In genomic region chr4:147683717-147684700, GRCh38 we compare ENCODE assay signal across 8 cellular contexts. TPM values are rescaled to one million over a fixed set of nuclear protein-coding genes. Genes with fewer than 3 reads are reported as not detected.
DNase-seq lines count a peak whose midpoint lies in the region; ATAC-seq and TF ChIP-seq lines count a peak whose summit lies in the region.

Gene PRMT9, minus strand, starts transcription at chr4:147684163. Its CDS starts 176 bp downstream, at chr4:147683987.

- no peak for TF ChIP-seq CTCF in GM13976 (IDR thresholded peaks at IDR 0.05; ENCODE audit: borderline replicate concordance, control extremely low read depth, extremely low read depth, insufficient read depth, missing control alignments)
- no peak for TF ChIP-seq CTCF in prostate gland (IDR thresholded peaks at IDR 0.05)

- DNase-seq in GM13976 (ENCODE audit: low spot score) (peak; percentile 97), NCI-H1417 (lab: John Stamatoyannopoulos, UW) (peak; percentile 70 to 93 (median 89)), left ventricle myocardium superior (peak; percentile 96), prostate gland (ENCODE audit: low spot score) (peak; percentile 78)

- H3K4me1 ChIP-seq in prostate gland (replicated peaks) (no peaks in the 10 kb centered on the region), urinary bladder (ENCODE audit: insufficient read depth) (no peaks in the 10 kb centered on the region)

- intact Hi-C loops in T-helper 1 cell treated with Interleukin-12 subunit alpha and Interleukin-12 subunit beta and Interleukin-4 antibody, amounts not matched to agents 30 ng/mL and 1 ng/mL, for 36 hours (cut with micrococcal nuclease): loop anchor here (1.0 to 5.0 kb wide), 10 partner anchors 24 to 1747 kb away; partner anchors contain the start of genes NR3C2, SLC10A7, TMEM184C and ZNF827
- intact Hi-C loops in left ventricle myocardium superior (cut with micrococcal nuclease): no loop called here
- intact Hi-C loops in prostate gland (cut with DNase I): no loop called here

- peak within 1 kb of the TSS; percentile 57 for H3K27ac ChIP-seq in angular gyrus (ENCODE audit: low read depth, low read length)
- peak within 1 kb of the TSS; percentile 77 to 84 for H3K27ac ChIP-seq in prostate gland
- H3K27ac ChIP-seq in urinary bladder (ENCODE audit: low read depth): peak within 1 kb of the TSS; percentile 81

- H3K4me3 ChIP-seq in prostate gland (peak within 1 kb of the TSS; percentile 54 to 55), urinary bladder (ENCODE audit: low read depth, low read length) (peak within 1 kb of the TSS; percentile 73)

- in situ Hi-C loops in GM13976 (cut with MboI; ENCODE audit: low sequenced_read_pairs, unreplicated experiment): no loop called here

- H3K36me3 ChIP-seq in prostate gland (no peaks in the 10 kb centered on the region), urinary bladder (ENCODE audit: insufficient read depth) (no peaks in the 10 kb centered on the region)

- peak; percentile 73 for TF ChIP-seq POLR2A in prostate gland (IDR thresholded peaks at IDR 0.05)

- whole genome bisulfite sequencing in prostate gland: under 1% methylated on average over 69 of the region's 69 CpGs
- under 1% methylated on average over 69 of the region's 69 CpGs for WGBS in urinary bladder

- ATAC-seq in HG02763 (IDR thresholded peaks at IDR 0.05; ENCODE audit: unreplicated experiment) (peak; percentile 100), left ventricle myocardium superior (peak; percentile 100)

- no peaks in the 10 kb centered on the region for H3K9me3 ChIP-seq in prostate gland

- no peaks in the 10 kb centered on the region for H3K27me3 ChIP-seq in prostate gland (replicated peaks; ENCODE audit: insufficient read depth)

RNA-seq across cellular contexts. Expression of gene PRMT9, which starts in this region (rescaled TPM):
- 8.3 and 10.1 TPM in 2 replicates for total RNA-seq in T-helper 1 cell treated with Interleukin-12 subunit alpha and Interleukin-12 subunit beta and Interleukin-4 antibody, amounts not matched to agents 30 ng/mL and 1 ng/mL, for 36 hours
- total RNA-seq in left ventricle myocardium superior (5.1 TPM), prostate gland (10 to 100 TPM; 10.4 to 15.7 TPM), urinary bladder (25.4 TPM)
- polyA plus RNA-seq in urinary bladder: 7.0 TPM

Comparison
In these comparisons a context has a peak if more than half of its experiments do, and no peak if none do; other contexts are left out.
1. Peak in every context shown above with its lines: DNase-seq, ATAC-seq, H3K4me3 ChIP-seq and H3K27ac ChIP-seq.